In genomic region chr9:33523397-33524296, GRCh38 we compare ENCODE assay signal across 8 cellular contexts. TPM values are rescaled to one million over a fixed set of nuclear protein-coding genes. Genes with fewer than 3 reads are reported as not detected.
DNase-seq lines count a peak whose midpoint lies in the region; TF ChIP-seq lines count a peak whose summit lies in the region.
"Not testable (repeated sequence)": the region's sequence is repeated elsewhere in the genome, so short reads cannot be mapped to it uniquely, and the experiment has no call there.

ANKRD18B (plus strand) TSS chr9:33524251; CDS start chr9:33524490, 239 bp downstream.

- peak; percentile 14 for TF ChIP-seq CTCF in Calu3 (IDR thresholded peaks at IDR 0.05; ENCODE audit: unreplicated experiment)
- TF ChIP-seq CTCF in HL-60 (IDR thresholded peaks at IDR 0.05; ENCODE audit: insufficient read depth, low read length); left ventricle myocardium inferior (IDR thresholded peaks at IDR 0.05; ENCODE audit: borderline replicate concordance): not testable (repeated sequence)
- peak; percentile 43 to 63 for TF ChIP-seq CTCF in brain (conservative IDR thresholded peaks at IDR 0.05)

- not testable (repeated sequence) for H3K27me3 ChIP-seq in HL-60 (ENCODE audit: insufficient read depth, poor library complexity, severe bottlenecking)
- peaks cover 94% of the 10 kb centered on the region for H3K27me3 ChIP-seq in left ventricle myocardium inferior (ENCODE audit: low read depth)
- H3K27me3 ChIP-seq in neuron (ENCODE audit: insufficient read depth, low read length) = peaks cover 38% of the 10 kb centered on the region
- H3K27me3 ChIP-seq in stomach smooth muscle (ENCODE audit: control insufficient read depth in 1 of 2, insufficient read depth in 2 of 2, low read length in 2 of 2) = peaks cover 11% of the 10 kb centered on the region in 2 donors

- CTCF ChIA-PET in Calu3 (lab: Charles Lee) = interaction anchor here (1.2 to 2.3 kb wide), 3 partner anchors 13 to 50 kb away, joined by 3 to 11 read pairs (median 4); partner anchors contain the start of gene NOL6

- H3K4me3 Mint-ChIP-seq in Calu3 (ENCODE audit: low read depth, unreplicated experiment) (peak within 1 kb of the TSS; percentile 91), brain (peak within 1 kb of the TSS; percentile 84 to 99 (median 90))

- H3K4me3 ChIP-seq in HL-60 (replicated peaks; ENCODE audit: insufficient read depth, low read length) (peak within 1 kb of the TSS; percentile 37), left ventricle myocardium inferior (peak within 1 kb of the TSS; percentile 59), neuron (ENCODE audit: low read length) (peak within 1 kb of the TSS; percentile 37), stomach smooth muscle (ENCODE audit: low read length in 2 of 2) (peak within 1 kb of the TSS; percentile 40 to 67)

- peaks cover 14% of the 10 kb centered on the region for H3K4me1 ChIP-seq in left ventricle myocardium inferior
- H3K4me1 ChIP-seq in neuron (ENCODE audit: insufficient read depth, low read length); stomach smooth muscle (ENCODE audit: control insufficient read depth, insufficient read depth, low read length): not testable (repeated sequence)

- BruUV-seq in Calu3 (replicated peaks; lab: Mats Ljungman, UMichigan) = not testable (repeated sequence)

- peak within 1 kb of the TSS; percentile 89 for H3K27ac Mint-ChIP-seq in Calu3 (ENCODE audit: unreplicated experiment)
- peak within 1 kb of the TSS in 3 of 5 experiments; percentile 33 to 89 (median 76) for H3K27ac Mint-ChIP-seq in brain

- intact Hi-C loops in Calu3 (cut with micrococcal nuclease; ENCODE audit: unreplicated experiment); left ventricle myocardium inferior (cut with micrococcal nuclease): not testable (repeated sequence)

- not testable (repeated sequence) for H3K9me3 ChIP-seq in left ventricle myocardium inferior (replicated peaks); neuron (ENCODE audit: low read length); stomach smooth muscle (ENCODE audit: control insufficient read depth in 2 of 2, low read length in 2 of 2)

- not testable (repeated sequence) for H3K9me3 Mint-ChIP-seq in Calu3 (ENCODE audit: low read depth, unreplicated experiment); brain

- H3K27ac ChIP-seq in HL-60 (replicated peaks); left ventricle myocardium inferior (replicated peaks); stomach smooth muscle (ENCODE audit: low read length): not testable (repeated sequence)

- H3K4me1 Mint-ChIP-seq in Calu3 (ENCODE audit: low read depth, unreplicated experiment) = peaks cover 22% of the 10 kb centered on the region
- peaks cover 19% of the 10 kb centered on the region for H3K4me1 Mint-ChIP-seq in brain

- peak within 1 kb of the TSS in 1 of 2 donors; percentile 44 for H3K9ac ChIP-seq in stomach smooth muscle (ENCODE audit: low read length in 2 of 2)

- not testable (repeated sequence) for H3K27me3 Mint-ChIP-seq in Calu3 (ENCODE audit: unreplicated experiment)
- peaks cover 33% of the 10 kb centered on the region for H3K27me3 Mint-ChIP-seq in brain

- H2AFZ ChIP-seq in neuron (ENCODE audit: low read depth, low read length) = peak within 1 kb of the TSS; percentile 59

- H3K36me3 ChIP-seq in left ventricle myocardium inferior; neuron (ENCODE audit: insufficient read depth, low read length); stomach smooth muscle (ENCODE audit: control insufficient read depth in 2 of 2, insufficient read depth in 2 of 2, low read length in 2 of 2): not testable (repeated sequence)

- DNase-seq in Calu3 = peak; percentile 77
- peak in 1 of 2 experiments; percentile 48 for DNase-seq in HL-60 (ENCODE audit: low read depth in 1 of 2, low spot score in 1 of 2)
- DNase-seq in NCI-H748 (lab: John Stamatoyannopoulos, UW; ENCODE audit: unreplicated experiment) = peak; percentile 83
- DNase-seq in activated CD4-positive, CD25-positive, alpha-beta regulatory T cell treated with anti-CD3 and anti-CD28 coated beads, Interleukin-2, amount 50 U/mL, for 72 hours = peak; percentile 44
- DNase-seq in left ventricle myocardium inferior = not testable (repeated sequence)

- peaks cover 30% of the 10 kb centered on the region for H3K36me3 Mint-ChIP-seq in Calu3 (ENCODE audit: insufficient read depth, unreplicated experiment)
- H3K36me3 Mint-ChIP-seq in brain = not testable (repeated sequence)

RNA-seq across cellular contexts. Expression of gene ANKRD18B, which starts in this region (rescaled TPM):
- total RNA-seq in Calu3 (2022) (30.5 and 30.8 TPM in 2 replicates), left ventricle myocardium inferior (not detected)
- 0.53 TPM for polyA plus RNA-seq in brain (ENCODE audit: insufficient read depth, low read depth, low replicate concordance)

Comparison
In these comparisons a context has a peak if more than half of its experiments do, and no peak if none do; other contexts are left out.
1. RNA of gene ANKRD18B (total RNA-seq): 30.5 to 30.8 TPM in Calu3; not detected in left ventricle myocardium inferior (single experiment); every median in the first group is over 10 times any median in the second.
2. Peak in every context shown above with its lines, with median percentiles within 50 percentile points of each other: H3K4me3 ChIP-seq.